In genomic region chr9:78004478-78005229, GRCh38 we compare ENCODE assay signal across 9 cellular contexts. TPM values are rescaled to one million over a fixed set of nuclear protein-coding genes. Genes with fewer than 3 reads are reported as not detected.
DNase-seq lines count a peak whose midpoint lies in the region; ATAC-seq and TF ChIP-seq lines count a peak whose summit lies in the region.
"Had no signal": no experiment of that assay in that cellular context is flagged by ENCODE, and none has a peak within 500 bp of the region (broad histone marks: within the 10 kb centered on the region; RNA-seq: fewer than 3 reads in every experiment).

No MANE protein-coding gene starts in this region.

- no peaks in the 10 kb centered on the region for H3F3A ChIP-seq in GM23338 (replicated peaks; ENCODE audit: low read depth)

- 29 to 51% (median 50%) methylated on average over 6 of the region's 6 CpGs for WGBS in stomach, 5 donors
- 81% methylated on average over 6 of the region's 6 CpGs for WGBS in prostate gland

- no peak; the same call in 2 of the 3 replicates for ATAC-seq in GM23338
- ATAC-seq: activated CD4-positive, CD25-positive, alpha-beta regulatory T cell treated with anti-CD3 and anti-CD28 coated beads, Interleukin-2, amount 50 U/mL, for 24 hours had no signal

- H2AFZ ChIP-seq in GM23338, result no peak overlapping the region
- H2AFZ ChIP-seq in OCI-LY7 (ENCODE audit: low read length), result no peak overlapping the region

- H3K27ac ChIP-seq in GM23338 (ENCODE audit: low read depth) (no peak overlapping the region), OCI-LY7 (ENCODE audit: low read depth, low read length, poor library complexity, severe bottlenecking) (no peak overlapping the region), stomach (peak overlapping the region; percentile 41 to 68 (median 66)), prostate gland (no peak overlapping the region)

- TF ChIP-seq CTCF in GM23338 (conservative IDR thresholded peaks at IDR 0.05; ENCODE audit: low read depth in 2 of 2), result peak; percentile 37 to 65
- TF ChIP-seq CTCF in OCI-LY7 (conservative IDR thresholded peaks at IDR 0.05; ENCODE audit: low read length), result peak; percentile 71
- peak in 4 of 7 experiments; percentile 37 to 87 (median 56) for TF ChIP-seq CTCF in stomach (IDR thresholded peaks at IDR 0.05)
- TF ChIP-seq CTCF in prostate gland (IDR thresholded peaks at IDR 0.05), result no peak

- peaks cover 3% of the 10 kb centered on the region; the same call in 1 of the 2 replicates for H3K4me1 ChIP-seq in GM23338 (ENCODE audit: insufficient read depth)
- no peaks in the 10 kb centered on the region for H3K4me1 ChIP-seq in OCI-LY7 (ENCODE audit: insufficient read depth, low read length, poor library complexity, severe bottlenecking)
- H3K4me1 ChIP-seq in stomach, result peaks cover 71 to 100% (median 94%) of the 10 kb centered on the region in 4 donors
- peaks cover 4% of the 10 kb centered on the region for H3K4me1 ChIP-seq in prostate gland (replicated peaks)

- H3K27me3 ChIP-seq in GM23338 (ENCODE audit: insufficient read depth), result no peaks in the 10 kb centered on the region
- H3K27me3 ChIP-seq in stomach, result no peaks in the 10 kb centered on the region
- no peaks in the 10 kb centered on the region for H3K27me3 ChIP-seq in prostate gland (replicated peaks; ENCODE audit: insufficient read depth)

- H3K79me2 ChIP-seq in GM23338 (replicated peaks; ENCODE audit: insufficient read depth) (peaks cover 98% of the 10 kb centered on the region), OCI-LY7 (ENCODE audit: insufficient read depth, low read depth, low read length) (no peaks in the 10 kb centered on the region)

- TF ChIP-seq EP300 in stomach (IDR thresholded peaks at IDR 0.05), result no peak

- H4K20me1 ChIP-seq in GM23338 (replicated peaks; ENCODE audit: insufficient read depth) (peaks cover 16% of the 10 kb centered on the region; the same call in 1 of the 2 replicates), OCI-LY7 (ENCODE audit: insufficient read depth, low read length) (no peaks in the 10 kb centered on the region)

- H3K9me3 Mint-ChIP-seq in GM23338, result no peaks in the 10 kb centered on the region

- H3K9me3 ChIP-seq in OCI-LY7 (ENCODE audit: low read length) (no peaks in the 10 kb centered on the region), stomach (no peaks in the 10 kb centered on the region), prostate gland (no peaks in the 10 kb centered on the region)

- no peak overlapping the region for H3K4me2 ChIP-seq in GM23338
- H3K4me2 ChIP-seq in OCI-LY7 (ENCODE audit: low read length), result no peak overlapping the region

- H3K9me2 ChIP-seq in GM23338 (ENCODE audit: insufficient read depth) (no peaks in the 10 kb centered on the region), OCI-LY7 (ENCODE audit: insufficient read depth, low read length) (no peaks in the 10 kb centered on the region)

- peaks cover 21% of the 10 kb centered on the region for H3K4me1 Mint-ChIP-seq in GM23338

- no peaks in the 10 kb centered on the region for H3K36me3 ChIP-seq in GM23338 (ENCODE audit: insufficient read depth)
- no peaks in the 10 kb centered on the region for H3K36me3 ChIP-seq in OCI-LY7 (ENCODE audit: insufficient read depth, low read length)
- no peaks in the 10 kb centered on the region for H3K36me3 ChIP-seq in stomach
- no peaks in the 10 kb centered on the region for H3K36me3 ChIP-seq in prostate gland

- peaks cover 3% of the 10 kb centered on the region for H3K27me3 Mint-ChIP-seq in GM23338 (ENCODE audit: insufficient read depth, low read depth, poor library complexity)

- H3K27ac Mint-ChIP-seq in GM23338, result no peak overlapping the region

- BruUV-seq in OCI-LY7 (replicated peaks; lab: Mats Ljungman, UMichigan), result no TSS peak

- no peaks in the 10 kb centered on the region for H3K36me3 Mint-ChIP-seq in GM23338 (ENCODE audit: low read depth)

- DNase-seq in GM23338 (ENCODE audit: low spot score), result peak; percentile 37
- peak; percentile 14 for DNase-seq in OCI-LY7 (ENCODE audit: low spot score)
- peak; percentile 63 to 69 for DNase-seq in erythroblast (lab: John Stamatoyannopoulos, UW)
- no peak for DNase-seq in stomach
- no peak for DNase-seq in prostate gland (ENCODE audit: low spot score)
- DNase-seq in NCI-H1694 (lab: John Stamatoyannopoulos, UW), result no peak
- no peak for DNase-seq in SHP77 treated with DMSO at 0.1 percent for 48 hours (lab: John Stamatoyannopoulos, UW)
- DNase-seq: NCI-H2107 had no signal

- intact Hi-C loops in OCI-LY7 (cut with micrococcal nuclease; ENCODE audit: unreplicated experiment) (no loop called here), stomach (cut with DNase I; ENCODE audit: low total_unique reads) (no loop called here), prostate gland (cut with DNase I) (no loop called here)

- POLR2A ChIA-PET in OCI-LY7 (lab: Charles Lee), result no interaction called here

- H3K4me3 ChIP-seq in GM23338, result no peak overlapping the region
- no peak overlapping the region for H3K4me3 ChIP-seq in OCI-LY7 (ENCODE audit: low read depth, low read length, poor library complexity, severe bottlenecking)
- H3K4me3 ChIP-seq in stomach, result no peak overlapping the region
- H3K4me3 ChIP-seq in prostate gland, result no peak overlapping the region

- CTCF ChIA-PET in OCI-LY7 (lab: Charles Lee; ENCODE audit: unreplicated experiment), result no interaction called here

- TF ChIP-seq POLR2A in erythroblast (IDR thresholded peaks at IDR 0.05; ENCODE audit: low read length) (no peak), stomach (IDR thresholded peaks at IDR 0.05) (no peak), prostate gland (IDR thresholded peaks at IDR 0.05) (no peak)

- no peak overlapping the region for H3K4me3 Mint-ChIP-seq in GM23338

TF ChIP-seq in GM23338, 12 proteins besides CTCF, POLR2A, EP300 and RAD21:
- TF ChIP-seq JUNB (IDR thresholded peaks at IDR 0.05; ENCODE audit: unreplicated experiment) (no peak), EZH2phosphoT487 (IDR thresholded peaks at IDR 0.05; ENCODE audit: unreplicated experiment) (no peak), REST (IDR thresholded peaks at IDR 0.05; ENCODE audit: unreplicated experiment) (no peak)

RNA-seq across cellular contexts. Expression of gene GNAQ, which starts 27.0 kb away (rescaled TPM):
- 43.1 and 59.1 TPM in 2 replicates for total RNA-seq in GM23338 (2014; rRNA removed; shearing (Covaris generic))
- polyA plus RNA-seq in GM23338 (2016; fragmentation: Nextera tagmentation; extraction: Ambion mirVana) (21.1 and 22.3 TPM in 2 replicates), stomach (10 to 100 TPM; 13.1 to 26.0 (median 15.5) TPM)
- not detected in 2 replicates for total RNA-seq in OCI-LY7 (2014; rRNA removed; shearing (Covaris generic))
- total RNA-seq in OCI-LY7 (2022) (not detected in 2 replicates), stomach (10 to 100 TPM; 38.2 to 75.3 (median 52.2) TPM), prostate gland (10 to 100 TPM; 35.0 to 43.7 TPM)

Comparison
In these comparisons a context has a peak if more than half of its experiments do, and no peak if none do; other contexts are left out.
1. DNase-seq: peak in GM23338 (single experiment), OCI-LY7 (single experiment) and erythroblast (2 of 2); none in stomach (single experiment), prostate gland (single experiment), NCI-H1694 (single experiment) and SHP77 treated with DMSO at 0.1 percent for 48 hours (single experiment).
2. H3K27ac ChIP-seq: peak in stomach (5 of 5); none in GM23338 (single experiment), OCI-LY7 (single experiment) and prostate gland (0 of 2).
3. CTCF ChIP-seq: peak in GM23338 (2 of 2), OCI-LY7 (single experiment) and stomach (4 of 7); none in prostate gland (0 of 4).
4. RNA of gene GNAQ, which starts 27.0 kb away (total RNA-seq): 38.2 to 75.3 TPM in stomach, 35.0 to 43.7 TPM in prostate gland and 43.1 to 59.1 TPM in GM23338; not detected in OCI-LY7; every median in the first group is over 10 times any median in the second.